In the genomic region with DNA sequence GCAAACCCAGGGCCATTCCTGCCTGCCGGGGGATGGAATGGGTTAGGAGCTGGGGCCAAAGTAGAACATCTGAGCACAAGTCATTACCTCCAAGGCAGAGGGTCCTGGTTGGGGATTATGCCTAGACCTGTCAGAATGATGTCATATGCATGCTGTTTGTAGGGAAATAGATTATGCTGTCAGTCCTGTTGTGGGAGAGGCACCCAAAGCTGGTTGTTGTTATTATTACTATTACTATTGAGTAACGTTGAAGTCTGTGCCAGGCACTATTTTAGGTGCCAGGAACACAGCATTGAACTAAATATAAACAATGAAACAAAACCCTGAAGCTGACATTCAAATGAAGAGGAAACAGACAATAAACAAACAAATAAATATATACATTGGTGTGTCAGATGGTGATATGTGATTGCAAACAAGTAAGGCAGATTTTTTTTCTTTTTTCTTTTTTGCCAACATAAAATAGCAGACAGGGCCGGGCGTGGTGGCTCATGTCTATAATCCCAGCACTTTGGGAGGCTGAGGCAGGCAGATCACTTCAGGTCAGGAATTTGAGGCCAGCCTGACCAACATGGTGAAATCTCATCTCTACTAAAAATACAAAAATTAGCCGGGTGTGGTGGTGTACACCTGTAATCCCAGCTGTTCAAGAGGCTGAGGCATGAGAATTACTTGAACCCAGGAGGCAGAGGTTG, we compare ENCODE assay signal across 10 cellular contexts.
A peak's percentile ranks its signal among the peaks of the same experiment; 100 is the strongest.
DNase-seq lines count a peak whose midpoint lies in the region; ATAC-seq and TF ChIP-seq lines count a peak whose summit lies in the region.
"Had no signal": no experiment of that assay in that cellular context is flagged by ENCODE, and none has a peak within 500 bp of the region (broad histone marks: within the 10 kb centered on the region; RNA-seq: fewer than 3 reads in every experiment).

No MANE protein-coding gene starts in this region.

- CTCF ChIA-PET in RWPE1 (lab: Yijun Ruan, JAX), result no interaction called here

- no peak for ATAC-seq in HG02840 (IDR thresholded peaks at IDR 0.05; ENCODE audit: low FRiP score, unreplicated experiment)
- ATAC-seq in HG02588 (IDR thresholded peaks at IDR 0.05; ENCODE audit: unreplicated experiment), result no peak
- ATAC-seq: sciatic nerve had no signal

- H3K27ac ChIP-seq in RWPE1 (peak overlapping the region; percentile 94), skin epidermis (peak overlapping the region in 11 of 21 experiments; percentile 80 to 95 (median 89))
- H3K27ac ChIP-seq in effector memory CD4-positive, alpha-beta T cell (ENCODE audit: insufficient read depth, low read length, poor library complexity, severe bottlenecking), result no peak overlapping the region

- no peaks in the 10 kb centered on the region for H3K27me3 ChIP-seq in effector memory CD4-positive, alpha-beta T cell (replicated peaks; ENCODE audit: control insufficient read depth, insufficient read depth, low read length, poor library complexity, severe bottlenecking)
- H3K27me3 ChIP-seq: adrenal gland had no signal

- DNase-seq in GM12865 (ENCODE audit: low read depth) (no peak), RWPE1 (ENCODE audit: low spot score) (no peak), fibroblast of gingiva (ENCODE audit: low read depth) (peak; percentile 32), pons (ENCODE audit: low spot score) (no peak)
- no peak for DNase-seq in effector memory CD4-positive, alpha-beta T cell
- DNase-seq: adrenal gland had no signal

- H3K4me3 ChIP-seq in GM12865 (ENCODE audit: low read depth, low read length), result peak overlapping the region; percentile 82; the same call in 1 of the 2 replicates
- peak overlapping the region in 1 of 7 experiments; percentile 62 for H3K4me3 ChIP-seq in skin epidermis
- no peak overlapping the region for H3K4me3 ChIP-seq in effector memory CD4-positive, alpha-beta T cell (ENCODE audit: insufficient read depth, low read depth, low read length, poor library complexity, severe bottlenecking)

- TF ChIP-seq CTCF in GM12865 (IDR thresholded peaks at IDR 0.05; ENCODE audit: insufficient read depth, low read depth, low read length, missing control alignments) (no peak), RWPE1 (conservative IDR thresholded peaks at IDR 0.05; ENCODE audit: low read depth) (no peak)

- no peaks in the 10 kb centered on the region for H3K9me3 ChIP-seq in effector memory CD4-positive, alpha-beta T cell (ENCODE audit: control insufficient read depth, low read length)
- H3K9me3 ChIP-seq: adrenal gland had no signal

- no peaks in the 10 kb centered on the region for H3K36me3 ChIP-seq in effector memory CD4-positive, alpha-beta T cell (ENCODE audit: control insufficient read depth, insufficient read depth, low read length)

- POLR2A ChIA-PET in RWPE1 (lab: Yijun Ruan, JAX; ENCODE audit: low non-redundant PET), result no interaction called here

- H3K4me1 ChIP-seq in effector memory CD4-positive, alpha-beta T cell (ENCODE audit: control insufficient read depth, insufficient read depth, low read length, poor library complexity, severe bottlenecking), result peaks cover 20% of the 10 kb centered on the region
